Comparison of ENCODE assay signal across 14 cellular contexts in the genomic region with DNA sequence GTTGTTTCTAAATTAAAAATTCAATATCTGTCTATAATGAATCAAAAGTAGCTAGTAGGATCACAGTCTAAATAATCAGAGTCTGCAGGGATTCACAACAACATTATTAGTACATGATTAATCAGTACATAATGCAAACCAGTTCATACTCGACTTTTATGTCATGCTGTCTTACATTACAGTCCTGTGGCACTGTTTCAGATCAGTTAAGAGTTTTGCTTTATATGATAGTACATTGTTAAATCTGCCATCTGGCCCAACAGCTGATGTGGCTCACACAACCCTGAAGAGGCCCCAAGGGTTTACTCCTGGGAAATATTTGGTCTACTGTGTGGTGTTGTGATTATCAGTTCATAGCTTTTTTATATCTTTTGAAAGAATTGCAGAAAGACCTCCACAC.
DNase-seq lines count a peak whose midpoint lies in the region; ATAC-seq and TF ChIP-seq lines count a peak whose summit lies in the region.
"Had no signal": no experiment of that assay in that cellular context is flagged by ENCODE, and none has a peak within 500 bp of the region (broad histone marks: within the 10 kb centered on the region; RNA-seq: fewer than 3 reads in every experiment).

No MANE protein-coding gene starts in this region.

- in situ Hi-C loops in GM23248 (cut with MboI), result no loop called here

- H3K9me2 ChIP-seq in GM23248 (ENCODE audit: insufficient read depth), result no peaks in the 10 kb centered on the region

- peak overlapping the region; percentile 53 for H3K4me2 ChIP-seq in GM23248 (ENCODE audit: unreplicated experiment)
- peak overlapping the region; percentile 24 for H3K4me2 ChIP-seq in skeletal muscle satellite cell (ENCODE audit: low read length)

- no peak overlapping the region for H3K27ac ChIP-seq in GM23248
- H3K27ac ChIP-seq: left lung had no signal

- no peak for TF ChIP-seq CTCF in fibroblast of pulmonary artery (IDR thresholded peaks at IDR 0.05; ENCODE audit: low read length, missing control alignments)

- H3K4me3 ChIP-seq in GM23248 (no peak overlapping the region), fibroblast of pulmonary artery (replicated peaks; ENCODE audit: low read depth, low read length) (no peak overlapping the region), skeletal muscle satellite cell (ENCODE audit: low read length) (no peak overlapping the region)
- H3K4me3 ChIP-seq: K562, left lung had no signal

- H4K20me1 ChIP-seq in GM23248 (ENCODE audit: insufficient read depth), result no peaks in the 10 kb centered on the region

- WGBS in GM23248 (ENCODE audit: low coverage in 1 of 2, low lambda C conversion rate in 2 of 2, missing lambda C conversion rate in 2 of 2), 2 experiments, result 0 to 4% methylated on average over 1 of the region's 1 CpG

- H3K79me2 ChIP-seq in GM23248 (ENCODE audit: insufficient read depth), result no peaks in the 10 kb centered on the region

- no peak for ATAC-seq in HG02759 (IDR thresholded peaks at IDR 0.05; ENCODE audit: unreplicated experiment)
- ATAC-seq: K562, left lung, Panc1 had no signal

- no peak overlapping the region for H2AFZ ChIP-seq in GM23248

- no peak overlapping the region for H3K9ac ChIP-seq in GM23248
- H3K9ac ChIP-seq in skeletal muscle satellite cell (ENCODE audit: low read depth, low read length), result peak overlapping the region; percentile 38

- H3F3A ChIP-seq in GM23248 (ENCODE audit: insufficient read depth), result peaks cover 5% of the 10 kb centered on the region

- no peaks in the 10 kb centered on the region for H3K36me3 ChIP-seq in GM23248 (ENCODE audit: low read depth)
- no peaks in the 10 kb centered on the region for H3K36me3 ChIP-seq in skeletal muscle satellite cell (ENCODE audit: insufficient read depth, low read length)
- H3K36me3 ChIP-seq: left lung had no signal

- peaks cover 2% of the 10 kb centered on the region; the same call in 1 of the 2 replicates for H3K27me3 ChIP-seq in GM23248 (replicated peaks; ENCODE audit: insufficient read depth)
- H3K27me3 ChIP-seq in skeletal muscle satellite cell (ENCODE audit: control insufficient read depth, insufficient read depth, low read length), result no peaks in the 10 kb centered on the region
- H3K27me3 ChIP-seq: left lung had no signal

- peak; percentile 84 for DNase-seq in GM23248
- peak; percentile 44 for DNase-seq in NCI-H82 treated with DMSO at 0.1 percent for 48 hours (lab: John Stamatoyannopoulos, UW; ENCODE audit: unreplicated experiment)
- peak; percentile 78 for DNase-seq in fibroblast of pulmonary artery (ENCODE audit: low read depth)
- DNase-seq in SW 1271 (lab: John Stamatoyannopoulos, UW), result no peak
- DNase-seq in COLO829 (ENCODE audit: low spot score), result no peak
- DNase-seq: activated CD4-positive, alpha-beta T cell treated with anti-CD3 and anti-CD28 coated beads, Interleukin-2, amount 50 U/mL, for 48 hours; activated naive CD4-positive, alpha-beta T cell; Calu3; left lung; T-helper 9 cell had no signal

- no peaks in the 10 kb centered on the region for H3K9me3 ChIP-seq in GM23248 (ENCODE audit: low read depth)
- no peaks in the 10 kb centered on the region for H3K9me3 ChIP-seq in skeletal muscle satellite cell (replicated peaks; ENCODE audit: low read length)

- H3K4me1 ChIP-seq in GM23248 (ENCODE audit: insufficient read depth) (peaks cover 21% of the 10 kb centered on the region), skeletal muscle satellite cell (ENCODE audit: control insufficient read depth, insufficient read depth, low read length) (peaks cover 17% of the 10 kb centered on the region)
- H3K4me1 ChIP-seq: left lung had no signal

Comparison
In these comparisons a context has a peak if more than half of its experiments do, and no peak if none do; other contexts are left out.
1. DNase-seq: peak in GM23248 (single experiment), NCI-H82 treated with DMSO at 0.1 percent for 48 hours (single experiment) and fibroblast of pulmonary artery (single experiment); none in SW 1271 (0 of 2) and COLO829 (single experiment).